26 cellular contexts compared by ENCODE assay signal in genomic region chr3:116051586-116051985, GRCh38.
"Had no signal": no experiment of that assay in that cellular context is flagged by ENCODE, and none has a peak within 500 bp of the region (broad histone marks: within the 10 kb centered on the region; RNA-seq: fewer than 3 reads in every experiment).

No MANE protein-coding gene starts in this region.

- H3K4me3 Mint-ChIP-seq: mesothelial cell of epicardium; naive thymus-derived CD4-positive, alpha-beta T cell; nephron progenitor cell; stimulated activated naive CD8-positive, alpha-beta T cell treated with anti-CD3 and anti-CD28 coated beads, Interleukin-15, amount 100 ng/mL, for 72 hours had no signal

- H3K4me1 ChIP-seq: left lung, psoas muscle, spleen, suprapubic skin, thyroid gland had no signal

- H3K27ac Mint-ChIP-seq: mesothelial cell of epicardium; naive thymus-derived CD4-positive, alpha-beta T cell; nephron progenitor cell; stimulated activated naive CD8-positive, alpha-beta T cell treated with anti-CD3 and anti-CD28 coated beads, Interleukin-15, amount 100 ng/mL, for 72 hours had no signal

- H3K36me3 ChIP-seq: esophagus muscularis mucosa, gastroesophageal sphincter, heart right ventricle, left lung, ovary, sigmoid colon, spleen, suprapubic skin, thyroid gland had no signal

- ATAC-seq: gastroesophageal sphincter; left cardiac atrium; left lung; mucosa of descending colon; naive thymus-derived CD4-positive, alpha-beta T cell; psoas muscle; right cardiac atrium; stimulated activated naive CD8-positive, alpha-beta T cell treated with anti-CD3 and anti-CD28 coated beads, Interleukin-15, amount 100 ng/mL, for 72 hours had no signal

- H3K27me3 Mint-ChIP-seq: stimulated activated naive CD8-positive, alpha-beta T cell treated with anti-CD3 and anti-CD28 coated beads, Interleukin-15, amount 100 ng/mL, for 72 hours had no signal

- DNase-seq: dermis blood vessel endothelial cell; effector memory CD4-positive, alpha-beta T cell; foreskin keratinocyte; heart right ventricle; hippocampal formation; left cardiac atrium; left lung; mesenchymal stem cell; mucosa of descending colon; naive thymus-derived CD4-positive, alpha-beta T cell; nephron progenitor cell; occipital lobe; ovary; psoas muscle; right cardiac atrium; sigmoid colon; spleen; stimulated activated CD8-positive, alpha-beta memory T cell treated with anti-CD3 and anti-CD28 coated beads, Interleukin-4, amount 100 ng/mL, for 48 hours; stimulated activated naive CD8-positive, alpha-beta T cell treated with anti-CD3 and anti-CD28 coated beads, Interleukin-15, amount 100 ng/mL, for 72 hours; thyroid gland; trophoblast cell had no signal

- H3K36me3 Mint-ChIP-seq: mesothelial cell of epicardium; naive thymus-derived CD4-positive, alpha-beta T cell had no signal

- H3K4me1 Mint-ChIP-seq: nephron progenitor cell; stimulated activated naive CD8-positive, alpha-beta T cell treated with anti-CD3 and anti-CD28 coated beads, Interleukin-15, amount 100 ng/mL, for 72 hours had no signal

- H3K27me3 ChIP-seq: esophagus muscularis mucosa, foreskin keratinocyte, gastroesophageal sphincter, heart right ventricle, left lung, ovary, sigmoid colon, spleen, suprapubic skin, thyroid gland had no signal

- H3K27ac ChIP-seq: coronary artery, esophagus muscularis mucosa, foreskin keratinocyte, gastroesophageal sphincter, heart right ventricle, left lung, ovary, psoas muscle, sigmoid colon, spleen, suprapubic skin, thyroid gland had no signal

- H3K9me3 Mint-ChIP-seq: mesothelial cell of epicardium; nephron progenitor cell; stimulated activated naive CD8-positive, alpha-beta T cell treated with anti-CD3 and anti-CD28 coated beads, Interleukin-15, amount 100 ng/mL, for 72 hours had no signal

- H3K9me3 ChIP-seq: esophagus muscularis mucosa, gastroesophageal sphincter, heart right ventricle, left lung, mucosa of descending colon, ovary, psoas muscle, sigmoid colon, spleen, suprapubic skin, thyroid gland had no signal

- H3K4me3 ChIP-seq: coronary artery, esophagus muscularis mucosa, gastroesophageal sphincter, heart right ventricle, left lung, mucosa of descending colon, ovary, psoas muscle, sigmoid colon, spleen, suprapubic skin, thyroid gland had no signal
